Comparison of ENCODE assay signal across 24 cellular contexts in the genomic region with DNA sequence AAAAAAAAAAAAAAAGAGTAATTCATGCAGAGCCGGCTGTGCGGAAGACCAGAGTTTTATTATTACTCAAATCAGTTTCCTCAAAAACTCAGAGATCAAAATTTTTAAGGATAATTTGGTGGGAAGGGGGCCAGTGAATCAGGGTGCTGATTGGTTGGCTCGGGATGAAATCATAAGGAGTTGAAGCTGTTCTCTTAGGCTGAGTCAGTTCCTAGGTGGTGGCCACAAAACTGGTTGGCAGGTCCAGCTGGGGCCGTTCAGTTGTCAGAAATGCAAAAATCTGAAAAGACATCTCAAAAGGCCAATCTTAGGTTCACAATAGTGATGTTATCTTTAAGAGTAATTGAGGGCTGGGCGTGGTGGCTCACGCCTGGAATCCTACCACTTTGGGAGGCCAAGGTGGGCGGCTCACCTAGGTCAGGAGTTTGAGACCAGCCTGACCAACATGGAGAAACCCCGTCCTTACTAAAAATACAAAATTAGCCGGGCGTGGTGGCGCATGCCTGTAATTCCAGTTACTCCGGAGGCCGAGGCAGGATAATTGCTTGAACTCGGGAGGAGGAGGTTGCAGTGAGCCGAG. TPM values are rescaled to one million over a fixed set of nuclear protein-coding genes. Genes with fewer than 3 reads are reported as not detected.
A peak's percentile ranks its signal among the peaks of the same experiment; 100 is the strongest.
DNase-seq lines count a peak whose midpoint lies in the region; ATAC-seq and TF ChIP-seq lines count a peak whose summit lies in the region.
"Had no signal": no experiment of that assay in that cellular context is flagged by ENCODE, and none has a peak within 500 bp of the region (broad histone marks: within the 10 kb centered on the region; RNA-seq: fewer than 3 reads in every experiment).

No MANE protein-coding gene starts in this region.

- ATAC-seq in activated CD4-positive, CD25-positive, alpha-beta regulatory T cell treated with anti-CD3 and anti-CD28 coated beads, Interleukin-2, amount 50 U/mL, for 24 hours = no peak
- no peak for ATAC-seq in sciatic nerve
- ATAC-seq: CD8-positive, alpha-beta T cell; K562; PC-3 had no signal

- intact Hi-C loops in sciatic nerve (cut with DNase I) = no loop called here

- no peak overlapping the region for H3K4me3 ChIP-seq in fibroblast of the aortic adventitia (ENCODE audit: low read depth, low read length)
- H3K4me3 ChIP-seq: K562, SJSA1 had no signal

- peak; percentile 3 for DNase-seq in activated CD4-positive, CD25-positive, alpha-beta regulatory T cell treated with anti-CD3 and anti-CD28 coated beads, Interleukin-2, amount 50 U/mL, for 72 hours
- peak; percentile 10 for DNase-seq in fibroblast of the aortic adventitia (ENCODE audit: low read depth)
- DNase-seq in sciatic nerve (ENCODE audit: low spot score) = peak; percentile 7
- DNase-seq in DMS 273 (lab: John Stamatoyannopoulos, UW; ENCODE audit: unreplicated experiment) = no peak
- DNase-seq in stimulated activated CD4-positive, alpha-beta T cell treated with anti-CD3 and anti-CD28 coated beads, Interleukin-15, amount 100 ng/mL, for 24 hours = no peak
- no peak for DNase-seq in stimulated activated CD4-positive, alpha-beta T cell treated with anti-CD3 and anti-CD28 coated beads, Interleukin-2, amount 100 ng/mL, for 48 hours
- DNase-seq: CD8-positive, alpha-beta T cell; DMS79 treated with DMSO at 0.1 percent for 48 hours; H9; NCI-H1105; NCI-H1436 treated with DMSO at 0.1 percent for 48 hours; NCI-H2029; NCI-H446 treated with DMSO at 0.1 percent for 48 hours; NCI-H526; NCI-H82; NK-92 treated with Interleukin-12 subunit alpha and Interleukin-12 subunit beta, amount 100 ng/mL, for 24 hours; PC-3; Right ventricle myocardium superior had no signal

- no peak for TF ChIP-seq CTCF in fibroblast of the aortic adventitia (IDR thresholded peaks at IDR 0.05; ENCODE audit: insufficient read depth, low read length)

RNA-seq across cellular contexts. Expression of gene ZNF589, which starts 2.3 kb away (rescaled TPM):
- total RNA-seq in fibroblast of the aortic adventitia (ENCODE audit: low replicate concordance) (5.6 and 8.6 TPM in 2 replicates), sciatic nerve (14.2 TPM)

RNA-seq across cellular contexts. Expression of gene CAMP, which starts 15.3 kb away (rescaled TPM):
- total RNA-seq in fibroblast of the aortic adventitia (ENCODE audit: low replicate concordance) (not detected in 2 replicates), sciatic nerve (2.0 TPM)
- total RNA-seq: B cell; CD8-positive, alpha-beta T cell; H9; LHCN-M2; PC-3; Right ventricle myocardium superior; RPMI7951; SJSA1 had no signal

RNA-seq across cellular contexts. Expression of gene CDC25A, which starts 50.4 kb away (rescaled TPM):
- total RNA-seq in fibroblast of the aortic adventitia (ENCODE audit: low replicate concordance) = 0.90 and 13.6 TPM in 2 replicates
- total RNA-seq in sciatic nerve = 0.58 TPM

Comparison
In these comparisons a context has a peak if more than half of its experiments do, and no peak if none do; other contexts are left out.
1. DNase-seq: peak in activated CD4-positive, CD25-positive, alpha-beta regulatory T cell treated with anti-CD3 and anti-CD28 coated beads, Interleukin-2, amount 50 U/mL, for 72 hours (single experiment), fibroblast of the aortic adventitia (single experiment) and sciatic nerve (single experiment); none in DMS 273 (single experiment), stimulated activated CD4-positive, alpha-beta T cell treated with anti-CD3 and anti-CD28 coated beads, Interleukin-15, amount 100 ng/mL, for 24 hours (single experiment) and stimulated activated CD4-positive, alpha-beta T cell treated with anti-CD3 and anti-CD28 coated beads, Interleukin-2, amount 100 ng/mL, for 48 hours (0 of 2).